Comparison of ENCODE assay signal across 13 cellular contexts in genomic region chr22:36466258-36466657, GRCh38. TPM values are rescaled to one million over a fixed set of nuclear protein-coding genes. Genes with fewer than 3 reads are reported as not detected.
DNase-seq lines count a peak whose midpoint lies in the region; ATAC-seq and TF ChIP-seq lines count a peak whose summit lies in the region.
"Had no signal": no experiment of that assay in that cellular context is flagged by ENCODE, and none has a peak within 500 bp of the region (broad histone marks: within the 10 kb centered on the region; RNA-seq: fewer than 3 reads in every experiment).

No MANE protein-coding gene starts in this region.

- peak overlapping the region; percentile 49 for H3K9ac ChIP-seq in PC-3 (ENCODE audit: low read length)

- H3K9me3 Mint-ChIP-seq in progenitor cell of endocrine pancreas (ENCODE audit: low read depth), result no peaks in the 10 kb centered on the region
- H3K9me3 Mint-ChIP-seq: nephron progenitor cell had no signal

- BruUV-seq in PC-3 (replicated peaks; lab: Mats Ljungman, UMichigan), result no TSS peak

- no peak for ATAC-seq in PC-3

- no peaks in the 10 kb centered on the region for H4K20me1 ChIP-seq in PC-3 (ENCODE audit: low read length)

- H3K27ac ChIP-seq in ACC112 (ENCODE audit: low read depth, low read length) (peak overlapping the region; percentile 90; the same call in 1 of the 2 replicates), PC-3 (ENCODE audit: low read length) (peak overlapping the region; percentile 85), dorsolateral prefrontal cortex (peak overlapping the region in 41 of 59 donors; percentile 6 to 83 (median 58))

- DNase-seq in PC-3 (no peak), dorsolateral prefrontal cortex (no peak), progenitor cell of endocrine pancreas (ENCODE audit: low spot score, unreplicated experiment) (no peak), NCI-H1436 treated with DMSO at 0.1 percent for 48 hours (lab: John Stamatoyannopoulos, UW) (no peak), NCI-H345 treated with DMSO at 0.1 percent for 48 hours (lab: John Stamatoyannopoulos, UW; ENCODE audit: unreplicated experiment) (no peak)
- DNase-seq in activated CD4-positive, alpha-beta T cell treated with anti-CD3 and anti-CD28 coated beads, Interleukin-2, amount 50 U/mL, for 48 hours, result no peak
- no peak for DNase-seq in effector CD8-positive, alpha-beta T cell (lab: John Stamatoyannopoulos, UW)
- DNase-seq: KG1; NCI-H774; nephron progenitor cell; stimulated activated CD4-positive, alpha-beta T cell treated with anti-CD3 and anti-CD28 coated beads, Interleukin-4, amount 100 ng/mL, for 1 hour; T-helper 9 cell had no signal

- H3K4me3 ChIP-seq in ACC112 (ENCODE audit: low read depth, low read length) (no peak overlapping the region), PC-3 (ENCODE audit: low read length) (no peak overlapping the region), dorsolateral prefrontal cortex (no peak overlapping the region)

- POLR2A ChIA-PET in PC-3 (lab: Charles Lee; ENCODE audit: unreplicated experiment), result no interaction called here

- no peaks in the 10 kb centered on the region for H3K9me3 ChIP-seq in PC-3 (ENCODE audit: low read length)

- no peak overlapping the region for H3K4me3 Mint-ChIP-seq in progenitor cell of endocrine pancreas (ENCODE audit: low read depth)
- H3K4me3 Mint-ChIP-seq: nephron progenitor cell had no signal

- H3K27me3 Mint-ChIP-seq in progenitor cell of endocrine pancreas, result no peaks in the 10 kb centered on the region

- no peaks in the 10 kb centered on the region for H3K36me3 Mint-ChIP-seq in progenitor cell of endocrine pancreas (ENCODE audit: insufficient read depth)

- peaks cover 7% of the 10 kb centered on the region for H3K4me1 Mint-ChIP-seq in progenitor cell of endocrine pancreas (ENCODE audit: low read depth)

- H3K9me2 ChIP-seq in PC-3 (replicated peaks; ENCODE audit: low read length), result no peaks in the 10 kb centered on the region

- CTCF ChIA-PET in PC-3 (lab: Charles Lee), result no interaction called here

- H3F3A ChIP-seq in PC-3 (ENCODE audit: low read length, unreplicated experiment), result no peaks in the 10 kb centered on the region

- H3K27me3 ChIP-seq in ACC112 (ENCODE audit: insufficient read depth, low read length) (no peaks in the 10 kb centered on the region), PC-3 (ENCODE audit: low read length) (no peaks in the 10 kb centered on the region), dorsolateral prefrontal cortex (no peaks in the 10 kb centered on the region)

- no peaks in the 10 kb centered on the region for H3K79me2 ChIP-seq in ACC112 (ENCODE audit: control insufficient read depth, insufficient read depth, low read length, unreplicated experiment)
- peaks cover 31% of the 10 kb centered on the region; the same call in 1 of the 2 replicates for H3K79me2 ChIP-seq in PC-3 (ENCODE audit: low read length)

- H3K36me3 ChIP-seq in ACC112 (ENCODE audit: insufficient read depth, low read length), result no peaks in the 10 kb centered on the region
- H3K36me3 ChIP-seq in PC-3 (ENCODE audit: low read depth, low read length), result 0 out of 2 replicates have a peak, but pooled peaks cover 3% of the 10 kb centered on the region

- intact Hi-C loops in PC-3 (cut with micrococcal nuclease) (loop anchor here (5.0 kb wide), 1 partner anchor 79 kb away; the partner anchor contains the start of gene MYH9), dorsolateral prefrontal cortex (cut with DNase I) (no loop called here)

- H2AFZ ChIP-seq in ACC112 (ENCODE audit: low read length, unreplicated experiment) (no peak overlapping the region), PC-3 (ENCODE audit: low read length) (no peak overlapping the region)

- H3K4me1 ChIP-seq in ACC112 (ENCODE audit: control insufficient read depth, insufficient read depth, low read length, unreplicated experiment) (peaks cover 49% of the 10 kb centered on the region), PC-3 (ENCODE audit: insufficient read depth, low read length) (peaks cover 67% of the 10 kb centered on the region)

- peak overlapping the region; percentile 65 for H3K27ac Mint-ChIP-seq in progenitor cell of endocrine pancreas
- H3K27ac Mint-ChIP-seq: nephron progenitor cell had no signal

- H3K4me2 ChIP-seq in PC-3 (ENCODE audit: low read length), result peak overlapping the region; percentile 74

- TF ChIP-seq CTCF in PC-3 (conservative IDR thresholded peaks at IDR 0.05; ENCODE audit: low read depth, low read length), result no peak
- TF ChIP-seq CTCF in dorsolateral prefrontal cortex (IDR thresholded peaks at IDR 0.05 in 54 of 56, conservative IDR thresholded peaks at IDR 0.05 in 2 of 56; ENCODE audit: low read depth in 1 of 56, partially characterized antibody in 56 of 56), result no peak
- no peak for TF ChIP-seq CTCF in progenitor cell of endocrine pancreas (IDR thresholded peaks at IDR 0.05; ENCODE audit: unreplicated experiment)

RNA-seq across cellular contexts. Expression of gene TXN2, which starts 15.2 kb away (rescaled TPM):
- total RNA-seq in PC-3 (2014; rRNA removed), result 49.6 and 52.5 TPM in 2 replicates
- 10 to 100 TPM; 47.2 to 80.9 (median 65.4) TPM for total RNA-seq in dorsolateral prefrontal cortex
- total RNA-seq in progenitor cell of endocrine pancreas, result 55.0 and 59.6 TPM in 2 replicates

RNA-seq across cellular contexts. Expression of gene FOXRED2, which starts 40.6 kb away (rescaled TPM):
- total RNA-seq in PC-3 (2014; rRNA removed) (5.5 and 6.5 TPM in 2 replicates), dorsolateral prefrontal cortex (10 to 100 TPM; 32.6 to 77.4 (median 49.9) TPM), progenitor cell of endocrine pancreas (22.7 and 23.5 TPM in 2 replicates)
